9 cellular contexts compared by ENCODE assay signal in genomic region chr5:100787648-100788047, GRCh38.
DNase-seq lines count a peak whose midpoint lies in the region; ATAC-seq lines count a peak whose summit lies in the region.
"Had no signal": no experiment of that assay in that cellular context is flagged by ENCODE, and none has a peak within 500 bp of the region (broad histone marks: within the 10 kb centered on the region; RNA-seq: fewer than 3 reads in every experiment).

No MANE protein-coding gene starts in this region.

- H3K9me3 Mint-ChIP-seq in stimulated activated naive B cell treated with anti-CD40 and anti-IgM and Interleukin-4, amounts not matched to agents 10 μg/mL and 1 μg/mL and 100 μg/mL, for 72 hours, result peaks cover 2 to 4% of the 10 kb centered on the region in 2 donors
- peaks cover 4% of the 10 kb centered on the region for H3K9me3 Mint-ChIP-seq in T-helper 2 cell treated with Interferon-gamma antibody and Interleukin-4, amounts not matched to agents 5 μg/mL and 100 μg/mL, for 36 hours

- H3K27ac Mint-ChIP-seq in stimulated activated naive B cell treated with anti-CD40 and anti-IgM and Interleukin-4, amounts not matched to agents 10 μg/mL and 1 μg/mL and 100 μg/mL, for 72 hours, result no peak overlapping the region
- H3K27ac Mint-ChIP-seq in T-helper 2 cell treated with Interferon-gamma antibody and Interleukin-4, amounts not matched to agents 5 μg/mL and 100 μg/mL, for 36 hours, result no peak overlapping the region

- H3K36me3 Mint-ChIP-seq in stimulated activated naive B cell treated with anti-CD40 and anti-IgM and Interleukin-4, amounts not matched to agents 10 μg/mL and 1 μg/mL and 100 μg/mL, for 72 hours, result peaks cover 2 to 9% of the 10 kb centered on the region in 2 donors
- H3K36me3 Mint-ChIP-seq in T-helper 2 cell treated with Interferon-gamma antibody and Interleukin-4, amounts not matched to agents 5 μg/mL and 100 μg/mL, for 36 hours (ENCODE audit: low read depth), result peaks cover 8% of the 10 kb centered on the region

- no peak for DNase-seq in stimulated activated naive B cell treated with anti-CD40 and anti-IgM and Interleukin-4, amounts not matched to agents 10 μg/mL and 1 μg/mL and 100 μg/mL, for 72 hours
- DNase-seq in GM19240 (ENCODE audit: insufficient read length, low spot score), result no peak
- no peak for DNase-seq in T-helper 2 cell treated with Interferon-gamma antibody and Interleukin-4, amounts not matched to agents 5 μg/mL and 100 μg/mL, for 36 hours (ENCODE audit: low spot score)
- DNase-seq in NCI-H2107 (lab: John Stamatoyannopoulos, UW), result no peak
- DNase-seq: activated T-cell treated with anti-CD3 and anti-CD28 coated beads, Interleukin-2, amount 50 U/mL, for 48 hours; brain microvascular endothelial cell had no signal

- ATAC-seq in GM19035 (IDR thresholded peaks at IDR 0.05; ENCODE audit: unreplicated experiment) (peak; percentile 80), GM21825 (IDR thresholded peaks at IDR 0.05; ENCODE audit: unreplicated experiment) (peak; percentile 90), HG03159 (IDR thresholded peaks at IDR 0.05; ENCODE audit: unreplicated experiment) (peak; percentile 58)
- peak; percentile 52 to 55 for ATAC-seq in stimulated activated naive B cell treated with anti-CD40 and anti-IgM and Interleukin-4, amounts not matched to agents 10 μg/mL and 1 μg/mL and 100 μg/mL, for 72 hours (replicated peaks)

- H3K4me1 Mint-ChIP-seq in stimulated activated naive B cell treated with anti-CD40 and anti-IgM and Interleukin-4, amounts not matched to agents 10 μg/mL and 1 μg/mL and 100 μg/mL, for 72 hours, result peaks cover 11 to 12% of the 10 kb centered on the region in 2 donors
- H3K4me1 Mint-ChIP-seq in T-helper 2 cell treated with Interferon-gamma antibody and Interleukin-4, amounts not matched to agents 5 μg/mL and 100 μg/mL, for 36 hours (ENCODE audit: low read depth), result peaks cover 17% of the 10 kb centered on the region

- H3K4me3 Mint-ChIP-seq in stimulated activated naive B cell treated with anti-CD40 and anti-IgM and Interleukin-4, amounts not matched to agents 10 μg/mL and 1 μg/mL and 100 μg/mL, for 72 hours, result no peak overlapping the region
- no peak overlapping the region for H3K4me3 Mint-ChIP-seq in T-helper 2 cell treated with Interferon-gamma antibody and Interleukin-4, amounts not matched to agents 5 μg/mL and 100 μg/mL, for 36 hours

- no peaks in the 10 kb centered on the region for H3K27me3 Mint-ChIP-seq in stimulated activated naive B cell treated with anti-CD40 and anti-IgM and Interleukin-4, amounts not matched to agents 10 μg/mL and 1 μg/mL and 100 μg/mL, for 72 hours
- no peaks in the 10 kb centered on the region for H3K27me3 Mint-ChIP-seq in T-helper 2 cell treated with Interferon-gamma antibody and Interleukin-4, amounts not matched to agents 5 μg/mL and 100 μg/mL, for 36 hours (ENCODE audit: low read depth)
